In genomic region chr12:52243774-52244614, GRCh38 we compare ENCODE assay signal across 1 cellular context.
A peak's percentile ranks its signal among the peaks of the same experiment; 100 is the strongest.
TF ChIP-seq lines count a peak whose summit lies in the region.

No MANE protein-coding gene starts in this region.

TF ChIP-seq in HEK293, 187 proteins besides CTCF, POLR2A, EP300 and RAD21 (continued from another document):
- no peak for TF ChIP-seq ZNF580 (tag by site-specific recombination; IDR thresholded peaks at IDR 0.05)
- no peak for TF ChIP-seq ZNF426 (tag by site-specific recombination; IDR thresholded peaks at IDR 0.05)
- peak; percentile 54 for TF ChIP-seq KLF1 (tag by site-specific recombination; IDR thresholded peaks at IDR 0.05)
- TF ChIP-seq ZNF214 (tag by site-specific recombination; IDR thresholded peaks at IDR 0.05; ENCODE audit: borderline replicate concordance) = no peak
- no peak for TF ChIP-seq ZNF16 (tag by site-specific recombination; IDR thresholded peaks at IDR 0.05; ENCODE audit: low read depth)
- no peak for TF ChIP-seq ZNF18 (tag by site-specific recombination; IDR thresholded peaks at IDR 0.05)
- TF ChIP-seq ZNF510 (tag by site-specific recombination; IDR thresholded peaks at IDR 0.05; ENCODE audit: insufficient replicate concordance) = no peak
- no peak for TF ChIP-seq ZNF621 (tag by site-specific recombination; IDR thresholded peaks at IDR 0.05)
- TF ChIP-seq TCF7L2 (IDR thresholded peaks at IDR 0.05; ENCODE audit: borderline replicate concordance, low read depth, low read length) = no peak
- TF ChIP-seq ZSCAN5A (tag by site-specific recombination; IDR thresholded peaks at IDR 0.05) = no peak
- TF ChIP-seq ZBTB21 (tag by site-specific recombination; IDR thresholded peaks at IDR 0.05) = no peak
- TF ChIP-seq KLF16 (tag by site-specific recombination; IDR thresholded peaks at IDR 0.05) = no peak
- TF ChIP-seq ZIC2 (tag by site-specific recombination; IDR thresholded peaks at IDR 0.05) = peak; percentile 40; the same call in 1 of the 2 replicates
- peak; percentile 47 for TF ChIP-seq SP7 (tag by site-specific recombination; IDR thresholded peaks at IDR 0.05)
- no peak for TF ChIP-seq ZFP69B (tag by site-specific recombination; IDR thresholded peaks at IDR 0.05)
- no peak for TF ChIP-seq ZNF19 (tag by site-specific recombination; IDR thresholded peaks at IDR 0.05; ENCODE audit: low read depth)
- TF ChIP-seq ZNF112 (tag by site-specific recombination; IDR thresholded peaks at IDR 0.05) = no peak
- no peak for TF ChIP-seq ZNF391 (tag by site-specific recombination; IDR thresholded peaks at IDR 0.05; ENCODE audit: borderline replicate concordance, low read depth)
- no peak for TF ChIP-seq ATF2 (tag by site-specific recombination; IDR thresholded peaks at IDR 0.05; ENCODE audit: low read depth)
- no peak for TF ChIP-seq ZNF280C (tag by site-specific recombination; IDR thresholded peaks at IDR 0.05)
- no peak for TF ChIP-seq ZNF169 (tag by site-specific recombination; IDR thresholded peaks at IDR 0.05)
- no peak for TF ChIP-seq OVOL3 (tag by site-specific recombination; IDR thresholded peaks at IDR 0.05)
- no peak for TF ChIP-seq ZNF629 (tag by site-specific recombination; IDR thresholded peaks at IDR 0.05)
- TF ChIP-seq INSM2 (tag by site-specific recombination; IDR thresholded peaks at IDR 0.05) = no peak
- TF ChIP-seq ZNF624 (tag by site-specific recombination; IDR thresholded peaks at IDR 0.05) = no peak
- no peak for TF ChIP-seq ZNF837 (tag by site-specific recombination; IDR thresholded peaks at IDR 0.05)
- peak; percentile 87 for TF ChIP-seq EGR2 (tag by site-specific recombination; IDR thresholded peaks at IDR 0.05; ENCODE audit: low read depth)
- TF ChIP-seq ZNF555 (tag by site-specific recombination; conservative IDR thresholded peaks at IDR 0.05) = no peak
- no peak for TF ChIP-seq PRDM1 (tag by site-specific recombination; IDR thresholded peaks at IDR 0.05)
- no peak for TF ChIP-seq ZNF792 (tag by site-specific recombination; IDR thresholded peaks at IDR 0.05)
- peak; percentile 98 for TF ChIP-seq ZNF398 (tag by site-specific recombination; IDR thresholded peaks at IDR 0.05)
- TF ChIP-seq ZNF76 (tag by site-specific recombination; IDR thresholded peaks at IDR 0.05; ENCODE audit: borderline replicate concordance, low read depth) = no peak
- TF ChIP-seq ZNF266 (tag by site-specific recombination; IDR thresholded peaks at IDR 0.05; ENCODE audit: low read depth) = no peak
- no peak for TF ChIP-seq HIC1 (tag by site-specific recombination; IDR thresholded peaks at IDR 0.05)
- no peak for TF ChIP-seq SETDB1 (IDR thresholded peaks at IDR 0.05; ENCODE audit: insufficient read length, low read length)
- no peak for TF ChIP-seq ZNF302 (tag by site-specific recombination; IDR thresholded peaks at IDR 0.05; ENCODE audit: low read depth)
- TF ChIP-seq GLIS1 (tag by site-specific recombination; IDR thresholded peaks at IDR 0.05) = peak; percentile 34; the same call in 1 of the 2 replicates
- TF ChIP-seq ZNF610 (tag by site-specific recombination; IDR thresholded peaks at IDR 0.05; ENCODE audit: borderline replicate concordance) = no peak
- no peak for TF ChIP-seq ZBTB11 (tag by site-specific recombination; conservative IDR thresholded peaks at IDR 0.05; ENCODE audit: low read depth)
- no peak for TF ChIP-seq ZNF146 (tag by site-specific recombination; IDR thresholded peaks at IDR 0.05)
- no peak for TF ChIP-seq ZNF394 (tag by site-specific recombination; IDR thresholded peaks at IDR 0.05; ENCODE audit: borderline replicate concordance)
- no peak for TF ChIP-seq ZNF514 (tag by site-specific recombination; IDR thresholded peaks at IDR 0.05)
- no peak for TF ChIP-seq ZNF23 (tag by site-specific recombination; IDR thresholded peaks at IDR 0.05; ENCODE audit: borderline replicate concordance)
- no peak for TF ChIP-seq ZNF48 (tag by site-specific recombination; IDR thresholded peaks at IDR 0.05)
- TF ChIP-seq KLF17 (tag by site-specific recombination; IDR thresholded peaks at IDR 0.05) = 0 out of 2 replicates have a peak, but pooled peaks have one; percentile 37
- peak; percentile 89 for TF ChIP-seq ZFHX2 (tag by site-specific recombination; conservative IDR thresholded peaks at IDR 0.05)
